In the genomic region with DNA sequence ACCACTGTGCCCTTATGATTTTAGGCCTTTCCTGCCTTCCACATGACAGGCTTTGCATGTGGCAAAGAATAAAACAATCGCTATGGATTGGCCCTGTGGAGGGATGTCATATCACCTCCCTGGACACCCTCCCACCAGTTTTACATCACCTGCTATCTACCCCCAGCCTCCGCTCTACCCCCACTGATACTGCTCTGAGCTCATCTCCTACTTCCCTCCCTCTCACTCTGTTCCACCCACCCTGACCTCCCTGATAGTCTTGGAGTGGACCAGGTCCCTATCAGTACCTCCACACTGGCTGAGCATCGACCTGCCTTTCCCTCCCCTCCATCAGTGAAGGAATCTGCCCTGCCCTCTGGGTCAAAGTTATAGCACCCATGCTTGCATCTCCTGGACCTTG, we compare ENCODE assay signal across 23 cellular contexts.
DNase-seq lines count a peak whose midpoint lies in the region; ATAC-seq and TF ChIP-seq lines count a peak whose summit lies in the region.
"Had no signal": no experiment of that assay in that cellular context is flagged by ENCODE, and none has a peak within 500 bp of the region (broad histone marks: within the 10 kb centered on the region; RNA-seq: fewer than 3 reads in every experiment).

No MANE protein-coding gene starts in this region.

- no peaks in the 10 kb centered on the region for H3K79me2 ChIP-seq in ACC112 (ENCODE audit: control insufficient read depth, insufficient read depth, low read length, unreplicated experiment)

- no peaks in the 10 kb centered on the region for H3K36me3 ChIP-seq in ACC112 (ENCODE audit: insufficient read depth, low read length)
- H3K36me3 ChIP-seq: left lung, stomach, upper lobe of left lung had no signal

- H3K9me3 Mint-ChIP-seq in CD4-positive, alpha-beta T cell, result no peaks in the 10 kb centered on the region
- peaks cover 4% of the 10 kb centered on the region for H3K9me3 Mint-ChIP-seq in activated CD4-positive, alpha-beta memory T cell treated with anti-CD3 and anti-CD28 coated beads, Interleukin-2, amount 10 ng/mL, durations not matched to agents 7 days and 5 days
- H3K9me3 Mint-ChIP-seq in immature natural killer cell, result no peaks in the 10 kb centered on the region

- H3K9me3 ChIP-seq in CD4-positive, alpha-beta T cell (ENCODE audit: control insufficient read depth, low read length), result no peaks in the 10 kb centered on the region
- H3K9me3 ChIP-seq: left lung, SK-N-SH, stomach, upper lobe of left lung had no signal

- peaks cover 67% of the 10 kb centered on the region for H3K4me1 Mint-ChIP-seq in CD4-positive, alpha-beta T cell (ENCODE audit: low read depth)
- peaks cover 69% of the 10 kb centered on the region for H3K4me1 Mint-ChIP-seq in activated CD4-positive, alpha-beta memory T cell treated with anti-CD3 and anti-CD28 coated beads, Interleukin-2, amount 10 ng/mL, durations not matched to agents 7 days and 5 days
- peaks cover 73 to 77% of the 10 kb centered on the region in 2 donors for H3K4me1 Mint-ChIP-seq in immature natural killer cell

- peaks cover 39% of the 10 kb centered on the region for H3K36me3 Mint-ChIP-seq in CD4-positive, alpha-beta T cell (ENCODE audit: low read depth)
- H3K36me3 Mint-ChIP-seq in activated CD4-positive, alpha-beta memory T cell treated with anti-CD3 and anti-CD28 coated beads, Interleukin-2, amount 10 ng/mL, durations not matched to agents 7 days and 5 days (ENCODE audit: low read depth), result peaks cover 21% of the 10 kb centered on the region
- H3K36me3 Mint-ChIP-seq in immature natural killer cell, result peaks cover 2 to 10% (median 2%) of the 10 kb centered on the region in 3 donors

- H3K27me3 Mint-ChIP-seq in CD4-positive, alpha-beta T cell, result no peaks in the 10 kb centered on the region
- no peaks in the 10 kb centered on the region for H3K27me3 Mint-ChIP-seq in activated CD4-positive, alpha-beta memory T cell treated with anti-CD3 and anti-CD28 coated beads, Interleukin-2, amount 10 ng/mL, durations not matched to agents 7 days and 5 days
- H3K27me3 Mint-ChIP-seq in immature natural killer cell (ENCODE audit: low read depth in 3 of 3), result peaks cover 0 to 9% (median 1%) of the 10 kb centered on the region in 3 donors
- H3K27me3 Mint-ChIP-seq: progenitor cell of endocrine pancreas had no signal

- no peak for TF ChIP-seq CTCF in CD4-positive, alpha-beta T cell (IDR thresholded peaks at IDR 0.05)

- H2AFZ ChIP-seq in ACC112 (ENCODE audit: low read length, unreplicated experiment), result no peak overlapping the region

- H3K27me3 ChIP-seq in ACC112 (ENCODE audit: insufficient read depth, low read length), result no peaks in the 10 kb centered on the region
- H3K27me3 ChIP-seq in CD4-positive, alpha-beta T cell (ENCODE audit: control insufficient read depth, insufficient read depth, low read length), result no peaks in the 10 kb centered on the region
- H3K27me3 ChIP-seq: left lung, stomach, upper lobe of left lung had no signal

- H3K4me1 ChIP-seq in ACC112 (ENCODE audit: control insufficient read depth, insufficient read depth, low read length, unreplicated experiment), result peaks cover 40% of the 10 kb centered on the region

- POLR2A ChIA-PET in CD4-positive, alpha-beta T cell (lab: Charles Lee), result no interaction called here
- POLR2A ChIA-PET in activated CD4-positive, alpha-beta memory T cell treated with anti-CD3 and anti-CD28 coated beads, Interleukin-2, amount 10 ng/mL, durations not matched to agents 7 days and 5 days (lab: Charles Lee), result interaction anchor here (2.4 kb wide), 1 partner anchor 110 kb away, joined by 7 read pairs; no protein-coding TSS in a partner anchor

- TF ChIP-seq POLR2A in GM18505 (IDR thresholded peaks at IDR 0.05; ENCODE audit: borderline replicate concordance, extremely low read depth, insufficient read depth, insufficient read length), result no peak

- H3K27ac Mint-ChIP-seq in CD4-positive, alpha-beta T cell, result peak overlapping the region; percentile 76
- H3K27ac Mint-ChIP-seq in activated CD4-positive, alpha-beta memory T cell treated with anti-CD3 and anti-CD28 coated beads, Interleukin-2, amount 10 ng/mL, durations not matched to agents 7 days and 5 days, result peak overlapping the region; percentile 47
- peak overlapping the region; percentile 71 to 99 (median 84) for H3K27ac Mint-ChIP-seq in immature natural killer cell
- H3K27ac Mint-ChIP-seq: progenitor cell of endocrine pancreas had no signal

- CTCF ChIA-PET in CD4-positive, alpha-beta T cell (lab: Charles Lee), result no interaction called here
- CTCF ChIA-PET in activated CD4-positive, alpha-beta memory T cell treated with anti-CD3 and anti-CD28 coated beads, Interleukin-2, amount 10 ng/mL, durations not matched to agents 7 days and 5 days (lab: Charles Lee), result no interaction called here

- H3K4me3 ChIP-seq in ACC112 (ENCODE audit: low read depth, low read length), result no peak overlapping the region
- H3K4me3 ChIP-seq: left lung, stomach, upper lobe of left lung had no signal

- ATAC-seq in CD4-positive, alpha-beta T cell (ENCODE audit: poor library complexity), result no peak
- no peak for ATAC-seq in GM18505 (IDR thresholded peaks at IDR 0.05; ENCODE audit: unreplicated experiment)
- ATAC-seq: left lung had no signal

- DNase-seq in CD4-positive, alpha-beta T cell, result no peak
- DNase-seq in activated CD4-positive, alpha-beta memory T cell treated with anti-CD3 and anti-CD28 coated beads, Interleukin-2, amount 10 ng/mL, durations not matched to agents 7 days and 5 days, result no peak
- no peak for DNase-seq in immature natural killer cell
- DNase-seq in AG20443 (ENCODE audit: low spot score), result no peak
- DNase-seq in NCI-H1930 (lab: John Stamatoyannopoulos, UW), result no peak
- no peak for DNase-seq in DMS79 treated with DMSO at 0.1 percent for 48 hours (lab: John Stamatoyannopoulos, UW)
- DNase-seq: activated CD4-positive, alpha-beta T cell treated with anti-CD3 and anti-CD28 coated beads, Interleukin-2, amount 50 U/mL, for 1 hour; COR-L47; Kasumi-1; left lung; midbrain; NCI-H1048; NCI-H2029 treated with DMSO at 0.1 percent for 48 hours; NCI-H510A; NK-92 treated with Interleukin-12 subunit alpha and Interleukin-12 subunit beta, amount 100 ng/mL, for 24 hours; SK-N-SH; stimulated activated CD4-positive, alpha-beta T cell treated with anti-CD3 and anti-CD28 coated beads, Interleukin-2, amount 100 ng/mL, for 24 hours; stomach; upper lobe of left lung had no signal

- 0 out of 2 replicates have a peak overlapping the region, but pooled peaks have one; percentile 67 for H3K27ac ChIP-seq in ACC112 (ENCODE audit: low read depth, low read length)
- no peak overlapping the region for H3K27ac ChIP-seq in CD4-positive, alpha-beta T cell (ENCODE audit: low read depth, low read length)
- H3K27ac ChIP-seq: left lung, stomach, upper lobe of left lung had no signal

- intact Hi-C loops in CD4-positive, alpha-beta T cell (cut with DNase I, micrococcal nuclease), result loop anchor here in 1 of 2 experiments (10.0 kb wide), 1 partner anchor 256 kb away; no protein-coding TSS in a partner anchor

- H3K4me3 Mint-ChIP-seq in CD4-positive, alpha-beta T cell, result no peak overlapping the region
- no peak overlapping the region for H3K4me3 Mint-ChIP-seq in activated CD4-positive, alpha-beta memory T cell treated with anti-CD3 and anti-CD28 coated beads, Interleukin-2, amount 10 ng/mL, durations not matched to agents 7 days and 5 days
- peak overlapping the region in 3 of 5 donors; percentile 25 to 41 (median 35) for H3K4me3 Mint-ChIP-seq in immature natural killer cell
- H3K4me3 Mint-ChIP-seq: neural crest cell had no signal

Comparison
In these comparisons a context has a peak if more than half of its experiments do, and no peak if none do; other contexts are left out.
1. H3K4me3 Mint-ChIP-seq: peak in immature natural killer cell (3 of 5); none in CD4-positive, alpha-beta T cell (single experiment) and activated CD4-positive, alpha-beta memory T cell treated with anti-CD3 and anti-CD28 coated beads, Interleukin-2, amount 10 ng/mL, durations not matched to agents 7 days and 5 days (single experiment).
2. Peak in every context shown above with its lines, with median percentiles within 50 percentile points of each other: H3K27ac Mint-ChIP-seq.